ENCODE assay signal across 8 cellular contexts in the genomic region with DNA sequence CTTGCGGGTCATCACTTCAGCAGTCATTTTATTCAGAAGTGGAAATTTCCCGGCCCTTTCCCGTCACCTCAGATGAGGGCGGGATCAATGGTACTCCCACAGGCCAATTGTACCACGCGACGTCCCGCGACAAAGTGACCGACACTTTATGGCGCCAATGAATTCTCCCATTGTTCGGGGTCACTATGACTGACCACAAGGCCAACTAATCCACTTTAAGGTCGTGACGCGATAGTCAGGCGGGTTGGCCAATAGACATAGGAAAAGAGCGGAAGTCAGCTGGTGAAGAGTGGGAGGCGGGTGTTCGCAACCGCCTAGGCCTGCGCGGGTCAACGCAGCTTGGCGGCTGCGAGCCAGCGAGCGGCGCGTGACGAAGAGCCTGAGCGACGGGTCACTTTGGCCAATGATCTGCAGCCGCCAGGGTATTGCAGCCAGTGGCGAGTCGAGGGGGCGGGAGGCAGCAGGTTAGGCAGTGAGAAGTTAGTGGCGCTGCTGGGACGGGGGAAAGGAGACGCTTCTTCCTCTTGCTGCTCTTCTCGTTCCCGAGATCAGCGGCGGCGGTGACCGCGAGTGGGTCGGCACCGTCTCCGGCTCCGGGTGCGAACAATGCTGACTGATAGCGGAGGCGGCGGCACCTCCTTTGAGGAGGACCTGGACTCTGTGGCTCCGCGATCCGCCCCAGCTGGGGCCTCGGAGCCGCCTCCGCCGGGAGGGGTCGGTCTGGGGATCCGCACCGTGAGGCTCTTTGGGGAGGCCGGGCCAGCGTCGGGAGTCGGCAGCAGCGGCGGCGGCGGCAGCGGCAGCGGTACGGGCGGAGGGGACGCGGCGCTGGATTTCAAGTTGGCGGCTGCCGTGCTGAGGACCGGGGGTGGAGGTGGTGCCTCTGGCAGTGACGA. TPM values are rescaled to one million over a fixed set of nuclear protein-coding genes. Genes with fewer than 3 reads are reported as not detected.
DNase-seq lines count a peak whose midpoint lies in the region; ATAC-seq lines count a peak whose summit lies in the region.

A gene with protein sequence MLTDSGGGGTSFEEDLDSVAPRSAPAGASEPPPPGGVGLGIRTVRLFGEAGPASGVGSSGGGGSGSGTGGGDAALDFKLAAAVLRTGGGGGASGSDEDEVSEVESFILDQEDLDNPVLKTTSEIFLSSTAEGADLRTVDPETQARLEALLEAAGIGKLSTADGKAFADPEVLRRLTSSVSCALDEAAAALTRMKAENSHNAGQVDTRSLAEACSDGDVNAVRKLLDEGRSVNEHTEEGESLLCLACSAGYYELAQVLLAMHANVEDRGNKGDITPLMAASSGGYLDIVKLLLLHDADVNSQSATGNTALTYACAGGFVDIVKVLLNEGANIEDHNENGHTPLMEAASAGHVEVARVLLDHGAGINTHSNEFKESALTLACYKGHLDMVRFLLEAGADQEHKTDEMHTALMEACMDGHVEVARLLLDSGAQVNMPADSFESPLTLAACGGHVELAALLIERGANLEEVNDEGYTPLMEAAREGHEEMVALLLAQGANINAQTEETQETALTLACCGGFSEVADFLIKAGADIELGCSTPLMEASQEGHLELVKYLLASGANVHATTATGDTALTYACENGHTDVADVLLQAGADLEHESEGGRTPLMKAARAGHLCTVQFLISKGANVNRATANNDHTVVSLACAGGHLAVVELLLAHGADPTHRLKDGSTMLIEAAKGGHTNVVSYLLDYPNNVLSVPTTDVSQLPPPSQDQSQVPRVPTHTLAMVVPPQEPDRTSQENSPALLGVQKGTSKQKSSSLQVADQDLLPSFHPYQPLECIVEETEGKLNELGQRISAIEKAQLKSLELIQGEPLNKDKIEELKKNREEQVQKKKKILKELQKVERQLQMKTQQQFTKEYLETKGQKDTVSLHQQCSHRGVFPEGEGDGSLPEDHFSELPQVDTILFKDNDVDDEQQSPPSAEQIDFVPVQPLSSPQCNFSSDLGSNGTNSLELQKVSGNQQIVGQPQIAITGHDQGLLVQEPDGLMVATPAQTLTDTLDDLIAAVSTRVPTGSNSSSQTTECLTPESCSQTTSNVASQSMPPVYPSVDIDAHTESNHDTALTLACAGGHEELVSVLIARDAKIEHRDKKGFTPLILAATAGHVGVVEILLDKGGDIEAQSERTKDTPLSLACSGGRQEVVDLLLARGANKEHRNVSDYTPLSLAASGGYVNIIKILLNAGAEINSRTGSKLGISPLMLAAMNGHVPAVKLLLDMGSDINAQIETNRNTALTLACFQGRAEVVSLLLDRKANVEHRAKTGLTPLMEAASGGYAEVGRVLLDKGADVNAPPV (N-terminal part only) (plus strand): TSS at position 472 of the 896 bp plus-strand sequence. CDS start 135 bp downstream, at position 607.

- DNase-seq in Ammon's horn (ENCODE audit: low spot score): peak; percentile 100
- DNase-seq in GM19238 (ENCODE audit: insufficient read length, low spot score): peak; percentile 81
- DNase-seq in NCI-H524 (lab: John Stamatoyannopoulos, UW): peak; percentile 99 to 100
- peak; percentile 98 for DNase-seq in activated CD4-positive, alpha-beta T cell treated with anti-CD3 and anti-CD28 coated beads for 36 hours
- peak; percentile 99 for DNase-seq in kidney glomerular epithelial cell (lab: John Stamatoyannopoulos, UW)
- DNase-seq in stimulated activated CD4-positive, alpha-beta T cell treated with anti-CD3 and anti-CD28 coated beads, Interleukin-1b, Interleukin-23, amount 100 ng/mL, for 24 hours (ENCODE audit: low read depth in 4 of 4, low spot score in 1 of 4): peak; percentile 81 to 96 (median 87)

- peak; percentile 79 for ATAC-seq in HG03442 (IDR thresholded peaks at IDR 0.05; ENCODE audit: unreplicated experiment)
- peak; percentile 83 for ATAC-seq in activated CD4-positive, alpha-beta T cell treated with anti-CD3 and anti-CD28 coated beads for 36 hours

- H3K27me3 Mint-ChIP-seq in activated CD4-positive, alpha-beta T cell treated with anti-CD3 and anti-CD28 coated beads for 36 hours: no peaks in the 10 kb centered on the region

- H3K36me3 Mint-ChIP-seq in activated CD4-positive, alpha-beta T cell treated with anti-CD3 and anti-CD28 coated beads for 36 hours (ENCODE audit: low read depth): peaks cover 18% of the 10 kb centered on the region

- intact Hi-C loops in activated CD4-positive, alpha-beta T cell treated with anti-CD3 and anti-CD28 coated beads for 36 hours (cut with DNase I, micrococcal nuclease): loop anchor here (1.0 to 5.0 kb wide), 19 partner anchors 39 to 1696 kb away; a partner anchor contains a TSS

- POLR2A ChIA-PET in activated CD4-positive, alpha-beta T cell treated with anti-CD3 and anti-CD28 coated beads for 36 hours (lab: Charles Lee): interaction anchor here (0.6 to 2.5 kb wide), 13 partner anchors 9 to 1065 kb away, joined by 3 to 13 read pairs (median 3); a partner anchor contains a TSS

- peaks cover 24% of the 10 kb centered on the region for H3K4me1 Mint-ChIP-seq in activated CD4-positive, alpha-beta T cell treated with anti-CD3 and anti-CD28 coated beads for 36 hours

- CTCF ChIA-PET in activated CD4-positive, alpha-beta T cell treated with anti-CD3 and anti-CD28 coated beads for 36 hours (lab: Charles Lee): interaction anchor here (0.6 to 1.9 kb wide), 10 partner anchors 9 to 310 kb away, joined by 3 to 5 read pairs (median 4); a partner anchor contains a TSS

- peak within 1 kb of the TSS; percentile 87 for H3K27ac Mint-ChIP-seq in activated CD4-positive, alpha-beta T cell treated with anti-CD3 and anti-CD28 coated beads for 36 hours

- no peaks in the 10 kb centered on the region for H3K9me3 Mint-ChIP-seq in activated CD4-positive, alpha-beta T cell treated with anti-CD3 and anti-CD28 coated beads for 36 hours (ENCODE audit: low read depth)

- peak within 1 kb of the TSS; percentile 95 for H3K27ac ChIP-seq in cingulate gyrus (ENCODE audit: low read depth, low read length)

- H3K4me3 Mint-ChIP-seq in activated CD4-positive, alpha-beta T cell treated with anti-CD3 and anti-CD28 coated beads for 36 hours: no peak within 1 kb of the TSS

RNA-seq across cellular contexts. Expression of the gene that starts here (rescaled TPM):
- total RNA-seq in activated CD4-positive, alpha-beta T cell treated with anti-CD3 and anti-CD28 coated beads for 36 hours: 10 to 100 TPM; 77.1 to 93.5 TPM

Comparison
In these comparisons a context has a peak if more than half of its experiments do, and no peak if none do; other contexts are left out.
1. Peak in every context shown above with its lines: DNase-seq, ATAC-seq and H3K27ac ChIP-seq.